In genomic region chr1:167532964-167533824, GRCh38 we compare ENCODE assay signal across 11 cellular contexts. TPM values are rescaled to one million over a fixed set of nuclear protein-coding genes. Genes with fewer than 3 reads are reported as not detected.
DNase-seq lines count a peak whose midpoint lies in the region; ATAC-seq and TF ChIP-seq lines count a peak whose summit lies in the region.
"Had no signal": no experiment of that assay in that cellular context is flagged by ENCODE, and none has a peak within 500 bp of the region (broad histone marks: within the 10 kb centered on the region; RNA-seq: fewer than 3 reads in every experiment).

No MANE protein-coding gene starts in this region.

- no peaks in the 10 kb centered on the region for H3K36me3 ChIP-seq in Caco-2 (ENCODE audit: control insufficient read depth, insufficient read depth, low read length)
- no peaks in the 10 kb centered on the region for H3K36me3 ChIP-seq in mesendoderm (ENCODE audit: control insufficient read depth, insufficient read depth, low read length)
- no peaks in the 10 kb centered on the region for H3K36me3 ChIP-seq in CD8-positive, alpha-beta memory T cell (ENCODE audit: insufficient read depth, low read length)
- H3K36me3 ChIP-seq in naive thymus-derived CD4-positive, alpha-beta T cell (ENCODE audit: control insufficient read depth in 2 of 3, insufficient read depth in 3 of 3, low read length in 3 of 3) = no peaks in the 10 kb centered on the region

- TF ChIP-seq CTCF in Caco-2 (IDR thresholded peaks at IDR 0.05; ENCODE audit: insufficient read depth in 1 of 2, low read depth in 1 of 2, low read length in 1 of 2, severe bottlenecking in 1 of 2, unreplicated experiment in 1 of 2) (no peak), osteocyte (IDR thresholded peaks at IDR 0.05) (no peak)

- H2BK120ac ChIP-seq in mesendoderm (ENCODE audit: low read depth, low read length) = no peak overlapping the region

- H3K4ac ChIP-seq in mesendoderm (ENCODE audit: low read depth, low read length) = no peak overlapping the region

- intact Hi-C loops in Caco-2 (cut with micrococcal nuclease; ENCODE audit: unreplicated experiment) = loop anchor here (1.0 to 5.0 kb wide), 6 partner anchors 20 to 466 kb away; partner anchors contain the start of genes CREG1 and POU2F1
- intact Hi-C loops in naive thymus-derived CD4-positive, alpha-beta T cell (cut with micrococcal nuclease) = loop anchor here (1.0 to 5.0 kb wide), 8 partner anchors 41 to 466 kb away; partner anchors contain the start of gene POU2F1 (in 1 of the 2)

- BruUV-seq in Caco-2 (replicated peaks; lab: Mats Ljungman, UMichigan) = TSS peak; percentile 65

- H3K4me3 Mint-ChIP-seq in Caco-2 (ENCODE audit: unreplicated experiment) (no peak overlapping the region), osteocyte (ENCODE audit: unreplicated experiment) (no peak overlapping the region)
- H3K4me3 Mint-ChIP-seq in CD8-positive, alpha-beta memory T cell = no peak overlapping the region
- H3K4me3 Mint-ChIP-seq in naive thymus-derived CD4-positive, alpha-beta T cell = no peak overlapping the region

- no peak overlapping the region for H3K23ac ChIP-seq in mesendoderm (ENCODE audit: low read length)

- POLR2A ChIA-PET in Caco-2 (lab: Charles Lee) = interaction anchor here (0.7 to 2.4 kb wide), 3 partner anchors 21 to 313 kb away, joined by 3 to 11 read pairs (median 8); partner anchors contain the start of genes CREG1 and POU2F1
- POLR2A ChIA-PET in CD8-positive, alpha-beta memory T cell (lab: Charles Lee) = no interaction called here
- POLR2A ChIA-PET in naive thymus-derived CD4-positive, alpha-beta T cell (lab: Charles Lee) = interaction anchor here (0.6 to 4.6 kb wide), 10 partner anchors 8 to 999 kb away, joined by 3 to 38 read pairs (median 3); partner anchors contain the start of gene CD247

- no peak overlapping the region for H2BK5ac ChIP-seq in mesendoderm (ENCODE audit: low read length)

- peak; percentile 17 for ATAC-seq in GM21825 (IDR thresholded peaks at IDR 0.05; ENCODE audit: unreplicated experiment)
- no peak for ATAC-seq in naive thymus-derived CD4-positive, alpha-beta T cell

- H3K4me2 ChIP-seq in mesendoderm (ENCODE audit: low read length) = no peak overlapping the region

- H3K27ac Mint-ChIP-seq in Caco-2 (ENCODE audit: unreplicated experiment) = peak overlapping the region; percentile 93
- H3K27ac Mint-ChIP-seq in CD8-positive, alpha-beta memory T cell = no peak overlapping the region
- H3K27ac Mint-ChIP-seq in osteocyte (ENCODE audit: unreplicated experiment) = no peak overlapping the region
- H3K27ac Mint-ChIP-seq in naive thymus-derived CD4-positive, alpha-beta T cell = no peak overlapping the region

- no peaks in the 10 kb centered on the region for H3K27me3 Mint-ChIP-seq in Caco-2 (ENCODE audit: insufficient read depth, unreplicated experiment)
- no peaks in the 10 kb centered on the region for H3K27me3 Mint-ChIP-seq in CD8-positive, alpha-beta memory T cell
- peaks cover 53% of the 10 kb centered on the region for H3K27me3 Mint-ChIP-seq in osteocyte (ENCODE audit: unreplicated experiment)
- peaks cover 0 to 3% (median 0%) of the 10 kb centered on the region in 5 donors for H3K27me3 Mint-ChIP-seq in naive thymus-derived CD4-positive, alpha-beta T cell

- H3K27ac ChIP-seq in mesendoderm (ENCODE audit: low read depth, low read length) = no peak overlapping the region
- H3K27ac ChIP-seq in CD8-positive, alpha-beta memory T cell (ENCODE audit: low read depth, low read length) = no peak overlapping the region
- no peak overlapping the region for H3K27ac ChIP-seq in naive thymus-derived CD4-positive, alpha-beta T cell (ENCODE audit: low read depth, low read length)
- H3K27ac ChIP-seq: VCaP had no signal

- CTCF ChIA-PET in Caco-2 (lab: Charles Lee) = interaction anchor here (0.5 to 2.4 kb wide), 13 partner anchors 11 to 1448 kb away, joined by 3 to 8 read pairs (median 4); partner anchors contain the start of gene CREG1
- CTCF ChIA-PET in CD8-positive, alpha-beta memory T cell (lab: Charles Lee) = interaction anchor here (0.7 to 10.0 kb wide), 42 partner anchors 9 to 474 kb away, joined by 3 to 64 read pairs (median 5); partner anchors contain the start of genes CD247, CREG1 and POU2F1
- CTCF ChIA-PET in naive thymus-derived CD4-positive, alpha-beta T cell (lab: Charles Lee) = interaction anchor here (0.5 to 4.8 kb wide), 36 partner anchors 9 to 412 kb away, joined by 3 to 48 read pairs (median 5); partner anchors contain the start of genes CD247, CREG1 and POU2F1

- H3K79me2 ChIP-seq in mesendoderm (ENCODE audit: control insufficient read depth, insufficient read depth, low read length) = no peaks in the 10 kb centered on the region

- no peak overlapping the region for H3K18ac ChIP-seq in mesendoderm (ENCODE audit: low read length)

- no CpG with 5 or more reads among the region's 6 CpGs for WGBS in mesendoderm (ENCODE audit: extremely low coverage, insufficient coverage, low lambda C conversion rate)

- H4K5ac ChIP-seq in mesendoderm (ENCODE audit: low read length) = no peak overlapping the region

- H3K79me1 ChIP-seq in mesendoderm (ENCODE audit: low read length) = no peaks in the 10 kb centered on the region

- no peaks in the 10 kb centered on the region for H3K27me3 ChIP-seq in Caco-2 (replicated peaks; ENCODE audit: control insufficient read depth, insufficient read depth, low read length)
- H3K27me3 ChIP-seq in mesendoderm (ENCODE audit: insufficient read depth, low read length, poor library complexity) = no peaks in the 10 kb centered on the region
- H3K27me3 ChIP-seq in CD8-positive, alpha-beta memory T cell (ENCODE audit: insufficient read depth, low read length, poor library complexity, severe bottlenecking) = no peaks in the 10 kb centered on the region
- H3K27me3 ChIP-seq in naive thymus-derived CD4-positive, alpha-beta T cell (ENCODE audit: control insufficient read depth in 2 of 2, insufficient read depth in 2 of 2, low read length in 2 of 2) = no peaks in the 10 kb centered on the region

- no peaks in the 10 kb centered on the region for H3K9me3 ChIP-seq in Caco-2
- no peaks in the 10 kb centered on the region for H3K9me3 ChIP-seq in CD8-positive, alpha-beta memory T cell (ENCODE audit: low read length)
- H3K9me3 ChIP-seq in naive thymus-derived CD4-positive, alpha-beta T cell (ENCODE audit: control insufficient read depth in 2 of 3, low read length in 3 of 3) = no peaks in the 10 kb centered on the region

- H3K4me1 Mint-ChIP-seq in Caco-2 (ENCODE audit: low read depth, unreplicated experiment) = peaks cover 7% of the 10 kb centered on the region
- H3K4me1 Mint-ChIP-seq in CD8-positive, alpha-beta memory T cell = no peaks in the 10 kb centered on the region
- H3K4me1 Mint-ChIP-seq in osteocyte (ENCODE audit: unreplicated experiment) = no peaks in the 10 kb centered on the region
- H3K4me1 Mint-ChIP-seq in naive thymus-derived CD4-positive, alpha-beta T cell = peaks cover 0 to 7% (median 0%) of the 10 kb centered on the region in 7 donors

- H3K36me3 Mint-ChIP-seq in Caco-2 (ENCODE audit: insufficient read depth, unreplicated experiment) (no peaks in the 10 kb centered on the region), osteocyte (ENCODE audit: unreplicated experiment) (no peaks in the 10 kb centered on the region)
- H3K36me3 Mint-ChIP-seq in CD8-positive, alpha-beta memory T cell = peaks cover 0 to 5% (median 0%) of the 10 kb centered on the region in 3 donors
- no peaks in the 10 kb centered on the region for H3K36me3 Mint-ChIP-seq in naive thymus-derived CD4-positive, alpha-beta T cell

- no peak overlapping the region for H3K4me3 ChIP-seq in Caco-2 (ENCODE audit: low read depth, low read length)
- no peak overlapping the region for H3K4me3 ChIP-seq in mesendoderm (ENCODE audit: low read length)
- H3K4me3 ChIP-seq in CD8-positive, alpha-beta memory T cell (ENCODE audit: low read length) = no peak overlapping the region
- H3K4me3 ChIP-seq in naive thymus-derived CD4-positive, alpha-beta T cell (ENCODE audit: low read length) = no peak overlapping the region

- peak overlapping the region; percentile 27 for H3K56ac ChIP-seq in mesendoderm (ENCODE audit: low read length)

- H2BK15ac ChIP-seq in mesendoderm (replicated peaks; ENCODE audit: low read depth) = no peak overlapping the region

- H3K9ac ChIP-seq in mesendoderm (ENCODE audit: low read length) = peak overlapping the region; percentile 15

- H3K4me1 ChIP-seq in Caco-2 (peaks cover 24% of the 10 kb centered on the region), mesendoderm (ENCODE audit: control insufficient read depth, low read depth, low read length) (no peaks in the 10 kb centered on the region)
- no peaks in the 10 kb centered on the region for H3K4me1 ChIP-seq in CD8-positive, alpha-beta memory T cell (ENCODE audit: insufficient read depth, low read length)
- H3K4me1 ChIP-seq in naive thymus-derived CD4-positive, alpha-beta T cell (ENCODE audit: control insufficient read depth in 2 of 2, insufficient read depth in 2 of 2, low read length in 2 of 2) = no peaks in the 10 kb centered on the region

- H2AK5ac ChIP-seq in mesendoderm (ENCODE audit: low read length) = no peak overlapping the region

- H4K8ac ChIP-seq in mesendoderm (ENCODE audit: low read depth, low read length) = no peak overlapping the region

- DNase-seq in Caco-2 (no peak), cerebellum (ENCODE audit: low spot score) (peak; percentile 7), mesendoderm (no peak), osteocyte (ENCODE audit: extremely low spot score, unreplicated experiment) (no peak), COR-L47 (lab: John Stamatoyannopoulos, UW) (no peak)
- DNase-seq in CD8-positive, alpha-beta memory T cell = no peak
- DNase-seq in naive thymus-derived CD4-positive, alpha-beta T cell = no peak
- DNase-seq: amniotic stem cell had no signal

- H3K9me3 Mint-ChIP-seq in Caco-2 (ENCODE audit: unreplicated experiment) (no peaks in the 10 kb centered on the region), osteocyte (ENCODE audit: unreplicated experiment) (no peaks in the 10 kb centered on the region)
- no peaks in the 10 kb centered on the region for H3K9me3 Mint-ChIP-seq in CD8-positive, alpha-beta memory T cell
- H3K9me3 Mint-ChIP-seq in naive thymus-derived CD4-positive, alpha-beta T cell = no peaks in the 10 kb centered on the region

RNA-seq across cellular contexts. Expression of gene CD247, which starts 14.9 kb away (rescaled TPM):
- total RNA-seq in Caco-2 (2022) = not detected in 2 replicates
- 0.82 TPM for total RNA-seq in cerebellum
- 2.9 TPM for polyA plus RNA-seq in mesendoderm (2013, experiment 1 of 2)
- polyA plus RNA-seq in mesendoderm (2013, experiment 2 of 2) = 3.9 TPM
- total RNA-seq in CD8-positive, alpha-beta memory T cell = 100 to 1,000 TPM; 130 to 133 TPM
- 395 TPM for polyA plus RNA-seq in CD8-positive, alpha-beta memory T cell
- total RNA-seq in osteocyte = not detected in 2 replicates
- total RNA-seq in naive thymus-derived CD4-positive, alpha-beta T cell = 100 to 1,000 TPM; 246 to 476 (median 336) TPM
- 100 to 1,000 TPM; 352 to 437 TPM for polyA plus RNA-seq in naive thymus-derived CD4-positive, alpha-beta T cell
- total RNA-seq: mammary epithelial cell had no signal

RNA-seq across cellular contexts. Expression of gene CREG1, which starts 20.4 kb away (rescaled TPM):
- total RNA-seq in Caco-2 (2022) (80.7 and 91.5 TPM in 2 replicates), cerebellum (36.7 TPM), osteocyte (19.2 and 19.4 TPM in 2 replicates)
- 28.3 TPM for polyA plus RNA-seq in mesendoderm (2013, experiment 1 of 2)
- 27.9 TPM for polyA plus RNA-seq in mesendoderm (2013, experiment 2 of 2)
- total RNA-seq in CD8-positive, alpha-beta memory T cell = 10 to 100 TPM; 14.6 to 15.3 TPM
- 19.5 TPM for polyA plus RNA-seq in CD8-positive, alpha-beta memory T cell
- total RNA-seq in naive thymus-derived CD4-positive, alpha-beta T cell = 10 to 100 TPM; 10.6 to 33.4 (median 23.1) TPM
- polyA plus RNA-seq in naive thymus-derived CD4-positive, alpha-beta T cell = 10 to 100 TPM; 31.9 to 40.6 TPM

Comparison
In these comparisons a context has a peak if more than half of its experiments do, and no peak if none do; other contexts are left out.
1. RNA of gene CD247, which starts 14.9 kb away (total RNA-seq): 246 to 476 TPM in naive thymus-derived CD4-positive, alpha-beta T cell and 130 to 133 TPM in CD8-positive, alpha-beta memory T cell; 0.82 TPM in cerebellum (single experiment), not detected in Caco-2 and not detected in osteocyte; every median in the first group is over 10 times any median in the second.